In the genomic region with DNA sequence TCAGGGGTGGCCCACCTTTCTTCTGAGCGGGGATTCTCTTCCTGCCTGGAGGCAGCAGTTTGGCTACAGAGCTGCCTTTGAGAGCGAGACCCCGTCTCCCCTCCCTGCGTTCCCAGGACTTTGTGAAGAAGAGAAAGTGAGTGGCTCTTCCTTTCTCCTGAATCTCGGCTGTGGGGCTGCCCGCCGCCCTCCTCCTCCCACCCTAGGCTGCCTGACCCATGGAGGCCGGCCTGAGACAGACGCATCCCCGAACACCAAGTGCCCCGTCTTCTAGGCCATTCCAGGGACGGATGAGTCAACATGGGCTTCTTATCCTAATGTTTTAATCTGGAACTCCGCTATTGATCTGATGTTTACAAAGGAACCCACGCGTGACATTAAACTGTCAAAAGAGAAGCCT, we compare ENCODE assay signal across 7 cellular contexts.
DNase-seq lines count a peak whose midpoint lies in the region; ATAC-seq, FAIRE-seq and TF ChIP-seq lines count a peak whose summit lies in the region.
"Not testable (repeated sequence)": the region's sequence is repeated elsewhere in the genome, so short reads cannot be mapped to it uniquely, and the experiment has no call there.

No MANE protein-coding gene starts in this region.

- TF ChIP-seq POLR2A in spleen (IDR thresholded peaks at IDR 0.05), result not testable (repeated sequence)

- intact Hi-C loops in activated CD4-positive, alpha-beta T cell treated with anti-CD3 and anti-CD28 coated beads, Interleukin-2, amount 10 ng/mL, durations not matched to agents 24 days and 14 days (cut with micrococcal nuclease); kidney (cut with DNase I); spleen (cut with DNase I; ENCODE audit: low total_unique reads): not testable (repeated sequence)

- FAIRE-seq in kidney (lab: Jason Lieb, UNC), result not testable (repeated sequence)

- CTCF ChIA-PET in HEK293 (lab: Yijun Ruan, JAX), result not testable (repeated sequence)

- H3K36me3 ChIP-seq in BLaER1 treated with 17β-estradiol and CSF1 and Interleukin-3, amounts not matched to agents 10 nM and 100 nM; HEK293 (ENCODE audit: control insufficient read depth in 2 of 2, insufficient read depth in 1 of 2, low read length in 2 of 2); kidney (ENCODE audit: control insufficient read depth in 1 of 2, insufficient read depth in 2 of 2, low read length in 2 of 2); spleen: not testable (repeated sequence)

- H3K4me2 ChIP-seq in BLaER1 treated with 17β-estradiol and CSF1 and Interleukin-3, amounts not matched to agents 10 nM and 100 nM, result peak overlapping the region in 8 of 11 experiments; percentile 37 to 78 (median 70); a peak in 17 of 22 replicates

- H3K9ac ChIP-seq in BLaER1 treated with 17β-estradiol and CSF1 and Interleukin-3, amounts not matched to agents 10 nM and 100 nM, result peak overlapping the region in 2 of 11 experiments; percentile 21 to 45; a peak in 3 of 22 replicates
- H3K9ac ChIP-seq in kidney (ENCODE audit: low read length in 2 of 2), result not testable (repeated sequence)

- 87 to 92% (median 89%) methylated on average over 13 to 15 of the region's 15 CpGs for WGBS in spleen, 5 donors

- not testable (repeated sequence) for H3K9me3 ChIP-seq in BLaER1 treated with 17β-estradiol and CSF1 and Interleukin-3, amounts not matched to agents 10 nM and 100 nM (replicated peaks in 1 of 11); HEK293 (ENCODE audit: control insufficient read depth, insufficient read depth, low read depth, low read length); kidney (ENCODE audit: control insufficient read depth in 1 of 2, low read length in 2 of 2); spleen

- not testable (repeated sequence) for DNase-seq in activated CD4-positive, alpha-beta T cell treated with anti-CD3 and anti-CD28 coated beads, Interleukin-2, amount 10 ng/mL, durations not matched to agents 24 days and 14 days
- DNase-seq in ecto neural progenitor cell (ENCODE audit: low spot score) (peak; percentile 43), kidney (peak; percentile 71), spleen (peak; percentile 47)

- H3K27ac Mint-ChIP-seq in activated CD4-positive, alpha-beta T cell treated with anti-CD3 and anti-CD28 coated beads, Interleukin-2, amount 10 ng/mL, durations not matched to agents 24 days and 14 days, result peak overlapping the region; percentile 72
- peak overlapping the region; percentile 67 for H3K27ac Mint-ChIP-seq in activated T-helper 17 cell treated with anti-CD3 and anti-CD28 coated beads, Interleukin-2, amount 50 U/mL, for 72 hours

- POLR2A ChIA-PET in HEK293 (lab: Yijun Ruan, JAX), result not testable (repeated sequence)

- TF ChIP-seq CTCF in HEK293 (tag by site-specific recombination; IDR thresholded peaks at IDR 0.05); kidney (IDR thresholded peaks at IDR 0.05; ENCODE audit: borderline replicate concordance, extremely low read depth, insufficient read depth); spleen (IDR thresholded peaks at IDR 0.05 in 8 of 11, conservative IDR thresholded peaks at IDR 0.05 in 3 of 11): not testable (repeated sequence)

- not testable (repeated sequence) for H4K20me1 ChIP-seq in BLaER1 treated with 17β-estradiol and CSF1 and Interleukin-3, amounts not matched to agents 10 nM and 100 nM

- peak overlapping the region in 4 of 11 experiments; percentile 37 to 60 (median 50); a peak in 7 of 22 replicates for H3K27ac ChIP-seq in BLaER1 treated with 17β-estradiol and CSF1 and Interleukin-3, amounts not matched to agents 10 nM and 100 nM
- not testable (repeated sequence) for H3K27ac ChIP-seq in HEK293 (ENCODE audit: extremely low read depth, low read depth, low read length); kidney (ENCODE audit: low read depth in 2 of 2, low read length in 2 of 2); spleen

- H3K27me3 ChIP-seq in BLaER1 treated with 17β-estradiol and CSF1 and Interleukin-3, amounts not matched to agents 10 nM and 100 nM, result peaks cover 0 to 26% (median 0%) of the 10 kb centered on the region in 11 experiments; a peak in 7 of 22 replicates
- H3K27me3 ChIP-seq in spleen (replicated peaks in 1 of 7), result peaks cover 0 to 12% (median 0%) of the 10 kb centered on the region in 7 donors

- H3K36me3 Mint-ChIP-seq in activated CD4-positive, alpha-beta T cell treated with anti-CD3 and anti-CD28 coated beads, Interleukin-2, amount 10 ng/mL, durations not matched to agents 24 days and 14 days (ENCODE audit: low read depth); activated T-helper 17 cell treated with anti-CD3 and anti-CD28 coated beads, Interleukin-2, amount 50 U/mL, for 72 hours (ENCODE audit: low read depth): not testable (repeated sequence)

- H3K4me1 Mint-ChIP-seq in activated CD4-positive, alpha-beta T cell treated with anti-CD3 and anti-CD28 coated beads, Interleukin-2, amount 10 ng/mL, durations not matched to agents 24 days and 14 days, result peaks cover 11% of the 10 kb centered on the region
- H3K4me1 Mint-ChIP-seq in activated T-helper 17 cell treated with anti-CD3 and anti-CD28 coated beads, Interleukin-2, amount 50 U/mL, for 72 hours, result not testable (repeated sequence)

- not testable (repeated sequence) for H3K4me3 Mint-ChIP-seq in activated CD4-positive, alpha-beta T cell treated with anti-CD3 and anti-CD28 coated beads, Interleukin-2, amount 10 ng/mL, durations not matched to agents 24 days and 14 days
- H3K4me3 Mint-ChIP-seq in activated T-helper 17 cell treated with anti-CD3 and anti-CD28 coated beads, Interleukin-2, amount 50 U/mL, for 72 hours, result peak overlapping the region; percentile 61

- H3K4me1 ChIP-seq in BLaER1 treated with 17β-estradiol and CSF1 and Interleukin-3, amounts not matched to agents 10 nM and 100 nM, result peaks cover 0 to 64% (median 49%) of the 10 kb centered on the region in 10 experiments; a peak in 17 of 20 replicates
- not testable (repeated sequence) for H3K4me1 ChIP-seq in HEK293 (ENCODE audit: control insufficient read depth, insufficient read depth, low read length); kidney (ENCODE audit: control insufficient read depth in 1 of 2, insufficient read depth in 1 of 2, low read depth in 1 of 2, low read length in 2 of 2); spleen

- not testable (repeated sequence) for H3K9me3 Mint-ChIP-seq in activated CD4-positive, alpha-beta T cell treated with anti-CD3 and anti-CD28 coated beads, Interleukin-2, amount 10 ng/mL, durations not matched to agents 24 days and 14 days; activated T-helper 17 cell treated with anti-CD3 and anti-CD28 coated beads, Interleukin-2, amount 50 U/mL, for 72 hours

- ATAC-seq in activated T-helper 17 cell treated with anti-CD3 and anti-CD28 coated beads, Interleukin-2, amount 50 U/mL, for 72 hours (replicated peaks), result not testable (repeated sequence)

- not testable (repeated sequence) for H3K27me3 Mint-ChIP-seq in activated CD4-positive, alpha-beta T cell treated with anti-CD3 and anti-CD28 coated beads, Interleukin-2, amount 10 ng/mL, durations not matched to agents 24 days and 14 days; activated T-helper 17 cell treated with anti-CD3 and anti-CD28 coated beads, Interleukin-2, amount 50 U/mL, for 72 hours

- not testable (repeated sequence) for H3K4me3 ChIP-seq in BLaER1 treated with 17β-estradiol and CSF1 and Interleukin-3, amounts not matched to agents 10 nM and 100 nM; HEK293 (ENCODE audit: low read depth, low read length); kidney (ENCODE audit: low read length in 2 of 2); spleen

TF ChIP-seq in HEK293, 187 proteins besides CTCF, POLR2A, EP300 and RAD21:
- TF ChIP-seq ZFP69B (tag by site-specific recombination; IDR thresholded peaks at IDR 0.05) (0 out of 2 replicates have a peak, but pooled peaks have one; percentile 19), ZFHX2 (tag by site-specific recombination; conservative IDR thresholded peaks at IDR 0.05) (peak; percentile 38; the same call in 1 of the 2 replicates)
TF ChIP-seq in HEK293: peak in this region for 2; not testable (repeated sequence) for 185.
